Comparison of ENCODE assay signal across 35 cellular contexts in genomic region chr5:85337400-85337799, GRCh38.
"Had no signal": no experiment of that assay in that cellular context is flagged by ENCODE, and none has a peak within 500 bp of the region (broad histone marks: within the 10 kb centered on the region; RNA-seq: fewer than 3 reads in every experiment).

No MANE protein-coding gene starts in this region.

- H3K36me3 ChIP-seq: adrenal gland, Peyer's patch, SJCRH30, WERI-Rb-1 had no signal

- H3K4me1 Mint-ChIP-seq: activated CD4-positive, alpha-beta T cell treated with anti-CD3 and anti-CD28 coated beads, Interleukin-2, amount 10 ng/mL, durations not matched to agents 24 days and 14 days; activated naive CD4-positive, alpha-beta T cell treated with anti-CD3 and anti-CD28 coated beads, Interleukin-2, amount 50 U/mL, for 24 hours; activated naive CD8-positive, alpha-beta T cell treated with anti-CD3 and anti-CD28 coated beads, Interleukin-2, amount 10 ng/mL, durations not matched to agents 7 days and 5 days; brain had no signal

- H3K27ac Mint-ChIP-seq: activated CD4-positive, alpha-beta T cell treated with anti-CD3 and anti-CD28 coated beads, Interleukin-2, amount 10 ng/mL, durations not matched to agents 24 days and 14 days; activated CD8-positive, alpha-beta T cell treated with anti-CD3 and anti-CD28 coated beads for 36 hours; activated naive CD4-positive, alpha-beta T cell treated with anti-CD3 and anti-CD28 coated beads, Interleukin-2, amount 50 U/mL, for 24 hours; activated naive CD8-positive, alpha-beta T cell treated with anti-CD3 and anti-CD28 coated beads, Interleukin-2, amount 10 ng/mL, durations not matched to agents 7 days and 5 days; activated T-cell treated with anti-CD3 and anti-CD28 coated beads, Interleukin-2, amount 50 U/mL, for 24 hours; activated T-helper 2 cell treated with anti-CD3 and anti-CD28 coated beads, Interferon-gamma antibody, Interleukin-2, Interleukin-4, amounts not matched to agents 10 μg/mL and 5 μg/mL and 100 μg/mL, durations not matched to agents 14 hours and 24 hours and 36 hours; brain had no signal

- H3K9me3 Mint-ChIP-seq: activated CD4-positive, alpha-beta T cell treated with anti-CD3 and anti-CD28 coated beads, Interleukin-2, amount 10 ng/mL, durations not matched to agents 24 days and 14 days; activated CD8-positive, alpha-beta T cell treated with anti-CD3 and anti-CD28 coated beads for 36 hours; activated naive CD4-positive, alpha-beta T cell treated with anti-CD3 and anti-CD28 coated beads, Interleukin-2, amount 50 U/mL, for 24 hours; activated naive CD8-positive, alpha-beta T cell treated with anti-CD3 and anti-CD28 coated beads, Interleukin-2, amount 10 ng/mL, durations not matched to agents 7 days and 5 days; brain had no signal

- H3K27ac ChIP-seq: adrenal gland, Peyer's patch, SJCRH30, SK-N-MC, WERI-Rb-1 had no signal

- H3K4me3 ChIP-seq: adrenal gland, Peyer's patch, SJCRH30, SK-N-MC had no signal

- H3K4me3 Mint-ChIP-seq: activated CD4-positive, alpha-beta T cell treated with anti-CD3 and anti-CD28 coated beads, Interleukin-2, amount 10 ng/mL, durations not matched to agents 24 days and 14 days; activated CD8-positive, alpha-beta T cell treated with anti-CD3 and anti-CD28 coated beads for 36 hours; activated naive CD4-positive, alpha-beta T cell treated with anti-CD3 and anti-CD28 coated beads, Interleukin-2, amount 50 U/mL, for 24 hours; activated naive CD8-positive, alpha-beta T cell treated with anti-CD3 and anti-CD28 coated beads, Interleukin-2, amount 10 ng/mL, durations not matched to agents 7 days and 5 days; activated T-cell treated with anti-CD3 and anti-CD28 coated beads, Interleukin-2, amount 50 U/mL, for 24 hours; brain had no signal

- H3K4me1 ChIP-seq: adrenal gland, Peyer's patch, SJCRH30 had no signal

- H3K9me3 ChIP-seq: adrenal gland, Peyer's patch had no signal

- DNase-seq: activated CD4-positive, alpha-beta T cell treated with anti-CD3 and anti-CD28 coated beads, Interleukin-2, amount 10 ng/mL, durations not matched to agents 24 days and 14 days; activated CD4-positive, alpha-beta T cell treated with anti-CD3 and anti-CD28 coated beads, Interleukin-2, amount 50 U/mL, for 4 hours; activated CD8-positive, alpha-beta T cell treated with anti-CD3 and anti-CD28 coated beads for 36 hours; activated gamma-delta T cell; activated naive CD4-positive, alpha-beta T cell treated with Interleukin-2 at 50 U/mL for 16 hours; activated naive CD8-positive, alpha-beta T cell treated with anti-CD3 and anti-CD28 coated beads, Interleukin-2, amount 10 ng/mL, durations not matched to agents 7 days and 5 days; activated T-cell treated with anti-CD3 and anti-CD28 coated beads, Interleukin-2, amount 50 U/mL, for 24 hours; adrenal gland; caudate nucleus; cerebellar nuclear complex; Kasumi-1; KG1; MM.1S; MV-4-11; NCI-H1092; NCI-H1436 treated with DMSO at 0.1 percent for 48 hours; NCI-H1694 treated with DMSO at 0.1 percent for 48 hours; NCI-H2029; NCI-H2171 treated with DMSO at 0.1 percent for 48 hours; NCI-H2227 treated with DMSO at 0.1 percent for 48 hours; NCI-H446; NCI-H510A treated with DMSO at 0.1 percent for 48 hours; NCI-H526 treated with DMSO at 0.1 percent for 48 hours; NCI-H774; NK-92 treated with Interleukin-12 subunit alpha and Interleukin-12 subunit beta, amount 100 ng/mL, for 24 hours; Peyer's patch; RPMI8226; SHP77; SJCRH30; T1000; WERI-Rb-1 had no signal

- H3K27me3 Mint-ChIP-seq: activated CD4-positive, alpha-beta T cell treated with anti-CD3 and anti-CD28 coated beads, Interleukin-2, amount 10 ng/mL, durations not matched to agents 24 days and 14 days; activated CD8-positive, alpha-beta T cell treated with anti-CD3 and anti-CD28 coated beads for 36 hours; activated naive CD4-positive, alpha-beta T cell treated with anti-CD3 and anti-CD28 coated beads, Interleukin-2, amount 50 U/mL, for 24 hours; activated naive CD8-positive, alpha-beta T cell treated with anti-CD3 and anti-CD28 coated beads, Interleukin-2, amount 10 ng/mL, durations not matched to agents 7 days and 5 days; activated T-cell treated with anti-CD3 and anti-CD28 coated beads, Interleukin-2, amount 50 U/mL, for 24 hours; brain had no signal

- H3K27me3 ChIP-seq: adrenal gland, Peyer's patch, SJCRH30 had no signal

- H3K36me3 Mint-ChIP-seq: activated naive CD4-positive, alpha-beta T cell treated with anti-CD3 and anti-CD28 coated beads, Interleukin-2, amount 50 U/mL, for 24 hours; activated naive CD8-positive, alpha-beta T cell treated with anti-CD3 and anti-CD28 coated beads, Interleukin-2, amount 10 ng/mL, durations not matched to agents 7 days and 5 days; brain had no signal

- ATAC-seq: activated CD8-positive, alpha-beta T cell treated with anti-CD3 and anti-CD28 coated beads for 36 hours had no signal
